In genomic region chr2:134246154-134246874, GRCh38 we compare ENCODE assay signal across 14 cellular contexts. TPM values are rescaled to one million over a fixed set of nuclear protein-coding genes. Genes with fewer than 3 reads are reported as not detected.
A peak's percentile ranks its signal among the peaks of the same experiment; 100 is the strongest.
DNase-seq lines count a peak whose midpoint lies in the region; ATAC-seq and FAIRE-seq lines count a peak whose summit lies in the region.
"Had no signal": no experiment of that assay in that cellular context is flagged by ENCODE, and none has a peak within 500 bp of the region (broad histone marks: within the 10 kb centered on the region; RNA-seq: fewer than 3 reads in every experiment).

No MANE protein-coding gene starts in this region.

- peak overlapping the region in 1 of 2 donors; percentile 71 for H3K27ac ChIP-seq in small intestine (ENCODE audit: low read depth in 1 of 2, low read length in 1 of 2)
- H3K27ac ChIP-seq: sigmoid colon had no signal

- H3K9me3 ChIP-seq in small intestine (ENCODE audit: control insufficient read depth, low read depth) = no peaks in the 10 kb centered on the region
- H3K9me3 ChIP-seq: sigmoid colon had no signal

- 6 to 42% (median 24%) methylated on average over 7 of the region's 7 CpGs for WGBS in small intestine, 3 donors

- DNase-seq in activated CD4-positive, alpha-beta memory T cell treated with anti-CD3 and anti-CD28 coated beads, Interleukin-2, amount 10 ng/mL, durations not matched to agents 7 days and 5 days = no peak
- no peak for DNase-seq in activated CD4-positive, alpha-beta memory T cell treated with anti-CD3 and anti-CD28 coated beads for 36 hours
- peak; percentile 18 for DNase-seq in NCI-H1694 (lab: John Stamatoyannopoulos, UW)
- DNase-seq in activated naive CD8-positive, alpha-beta T cell treated with anti-CD3 and anti-CD28 coated beads, Interleukin-2, amount 10 ng/mL, durations not matched to agents 7 days and 5 days = no peak
- DNase-seq in small intestine = peak; percentile 73
- DNase-seq in activated effector memory CD4-positive, alpha-beta T cell treated with anti-CD3 and anti-CD28 coated beads, Interleukin-2, amount 50 U/mL, for 16 hours = no peak
- DNase-seq in NCI-H446 treated with DMSO at 0.1 percent for 48 hours (lab: John Stamatoyannopoulos, UW) = no peak
- no peak for DNase-seq in activated effector memory CD4-positive, alpha-beta T cell treated with Interleukin-2 at 50 U/mL for 16 hours
- DNase-seq: HFFc6, NCI-H2107, sigmoid colon had no signal

- H3K36me3 Mint-ChIP-seq in activated CD4-positive, alpha-beta memory T cell treated with anti-CD3 and anti-CD28 coated beads, Interleukin-2, amount 10 ng/mL, durations not matched to agents 7 days and 5 days (ENCODE audit: low read depth) = no peaks in the 10 kb centered on the region
- H3K36me3 Mint-ChIP-seq in activated CD4-positive, alpha-beta memory T cell treated with anti-CD3 and anti-CD28 coated beads for 36 hours = no peaks in the 10 kb centered on the region
- H3K36me3 Mint-ChIP-seq in activated naive CD8-positive, alpha-beta T cell treated with anti-CD3 and anti-CD28 coated beads, Interleukin-2, amount 10 ng/mL, durations not matched to agents 7 days and 5 days = peaks cover 3% of the 10 kb centered on the region
- H3K36me3 Mint-ChIP-seq: type B pancreatic cell had no signal

- H3K9me3 Mint-ChIP-seq in activated CD4-positive, alpha-beta memory T cell treated with anti-CD3 and anti-CD28 coated beads, Interleukin-2, amount 10 ng/mL, durations not matched to agents 7 days and 5 days = no peaks in the 10 kb centered on the region
- H3K9me3 Mint-ChIP-seq in activated CD4-positive, alpha-beta memory T cell treated with anti-CD3 and anti-CD28 coated beads for 36 hours = no peaks in the 10 kb centered on the region
- H3K9me3 Mint-ChIP-seq in activated naive CD8-positive, alpha-beta T cell treated with anti-CD3 and anti-CD28 coated beads, Interleukin-2, amount 10 ng/mL, durations not matched to agents 7 days and 5 days = no peaks in the 10 kb centered on the region
- H3K9me3 Mint-ChIP-seq: HFFc6 had no signal

- peaks cover 9 to 31% of the 10 kb centered on the region in 2 donors for H3K4me1 ChIP-seq in small intestine (ENCODE audit: control insufficient read depth in 2 of 2, insufficient read depth in 1 of 2, low read depth in 1 of 2, low read length in 1 of 2)

- H3K4me3 ChIP-seq in small intestine (ENCODE audit: low read depth in 1 of 2, low read length in 2 of 2) = no peak overlapping the region
- H3K4me3 ChIP-seq: K562, sigmoid colon had no signal

- H3K27me3 Mint-ChIP-seq in activated CD4-positive, alpha-beta memory T cell treated with anti-CD3 and anti-CD28 coated beads, Interleukin-2, amount 10 ng/mL, durations not matched to agents 7 days and 5 days = peaks cover 37% of the 10 kb centered on the region
- H3K27me3 Mint-ChIP-seq in activated CD4-positive, alpha-beta memory T cell treated with anti-CD3 and anti-CD28 coated beads for 36 hours = peaks cover 2% of the 10 kb centered on the region
- H3K27me3 Mint-ChIP-seq in activated naive CD8-positive, alpha-beta T cell treated with anti-CD3 and anti-CD28 coated beads, Interleukin-2, amount 10 ng/mL, durations not matched to agents 7 days and 5 days = no peaks in the 10 kb centered on the region
- H3K27me3 Mint-ChIP-seq: type B pancreatic cell had no signal

- POLR2A ChIA-PET in activated CD4-positive, alpha-beta memory T cell treated with anti-CD3 and anti-CD28 coated beads, Interleukin-2, amount 10 ng/mL, durations not matched to agents 7 days and 5 days (lab: Charles Lee) = interaction anchor here (0.9 to 1.6 kb wide), 3 partner anchors 43 to 165 kb away, joined by 3 to 7 read pairs (median 6); no protein-coding TSS in a partner anchor
- POLR2A ChIA-PET in activated CD4-positive, alpha-beta memory T cell treated with anti-CD3 and anti-CD28 coated beads for 36 hours (lab: Charles Lee) = interaction anchor here (0.6 kb wide), 1 partner anchor 68 kb away, joined by 3 read pairs; no protein-coding TSS in a partner anchor
- POLR2A ChIA-PET in activated naive CD8-positive, alpha-beta T cell treated with anti-CD3 and anti-CD28 coated beads, Interleukin-2, amount 10 ng/mL, durations not matched to agents 7 days and 5 days (lab: Charles Lee) = interaction anchor here (0.8 to 1.6 kb wide), 5 partner anchors 17 to 127 kb away, joined by 3 to 13 read pairs (median 3); no protein-coding TSS in a partner anchor

- intact Hi-C loops in activated CD4-positive, alpha-beta memory T cell treated with anti-CD3 and anti-CD28 coated beads for 36 hours (cut with micrococcal nuclease) = no loop called here

- ATAC-seq in activated naive CD8-positive, alpha-beta T cell treated with anti-CD3 and anti-CD28 coated beads, Interleukin-2, amount 10 ng/mL, durations not matched to agents 7 days and 5 days (ENCODE audit: low read depth) = no peak

- peak overlapping the region; percentile 38 for H3K4me3 Mint-ChIP-seq in activated CD4-positive, alpha-beta memory T cell treated with anti-CD3 and anti-CD28 coated beads, Interleukin-2, amount 10 ng/mL, durations not matched to agents 7 days and 5 days
- H3K4me3 Mint-ChIP-seq in activated CD4-positive, alpha-beta memory T cell treated with anti-CD3 and anti-CD28 coated beads for 36 hours = no peak overlapping the region
- peak overlapping the region; percentile 72 for H3K4me3 Mint-ChIP-seq in activated naive CD8-positive, alpha-beta T cell treated with anti-CD3 and anti-CD28 coated beads, Interleukin-2, amount 10 ng/mL, durations not matched to agents 7 days and 5 days
- H3K4me3 Mint-ChIP-seq: HFFc6, type B pancreatic cell had no signal

- no peaks in the 10 kb centered on the region for H3K27me3 ChIP-seq in small intestine (ENCODE audit: control insufficient read depth in 2 of 2, insufficient read depth in 2 of 2, low read length in 2 of 2)
- H3K27me3 ChIP-seq: sigmoid colon had no signal

- CTCF ChIA-PET in activated CD4-positive, alpha-beta memory T cell treated with anti-CD3 and anti-CD28 coated beads, Interleukin-2, amount 10 ng/mL, durations not matched to agents 7 days and 5 days (lab: Charles Lee) = interaction anchor here (0.5 to 5.0 kb wide), 37 partner anchors 8 to 1484 kb away, joined by 3 to 86 read pairs (median 4); partner anchors contain the start of gene MGAT5
- CTCF ChIA-PET in activated CD4-positive, alpha-beta memory T cell treated with anti-CD3 and anti-CD28 coated beads for 36 hours (lab: Charles Lee) = interaction anchor here (0.6 to 9.7 kb wide), 32 partner anchors 7 to 360 kb away, joined by 3 to 92 read pairs (median 6); partner anchors contain the start of gene MGAT5

- H3K27ac Mint-ChIP-seq in activated CD4-positive, alpha-beta memory T cell treated with anti-CD3 and anti-CD28 coated beads, Interleukin-2, amount 10 ng/mL, durations not matched to agents 7 days and 5 days = peak overlapping the region; percentile 30
- no peak overlapping the region for H3K27ac Mint-ChIP-seq in activated CD4-positive, alpha-beta memory T cell treated with anti-CD3 and anti-CD28 coated beads for 36 hours
- peak overlapping the region; percentile 43 for H3K27ac Mint-ChIP-seq in activated naive CD8-positive, alpha-beta T cell treated with anti-CD3 and anti-CD28 coated beads, Interleukin-2, amount 10 ng/mL, durations not matched to agents 7 days and 5 days
- H3K27ac Mint-ChIP-seq: HFFc6 had no signal

- H3K36me3 ChIP-seq in small intestine (ENCODE audit: control insufficient read depth in 2 of 2, insufficient read depth in 2 of 2, low read length in 2 of 2) = peaks cover 0 to 2% of the 10 kb centered on the region in 2 donors
- H3K36me3 ChIP-seq: sigmoid colon had no signal

- FAIRE-seq in small intestine (lab: Jason Lieb, UNC) = no peak
- FAIRE-seq: colon had no signal

- H3K4me1 Mint-ChIP-seq in activated CD4-positive, alpha-beta memory T cell treated with anti-CD3 and anti-CD28 coated beads, Interleukin-2, amount 10 ng/mL, durations not matched to agents 7 days and 5 days = peaks cover 70% of the 10 kb centered on the region
- peaks cover 86% of the 10 kb centered on the region for H3K4me1 Mint-ChIP-seq in activated CD4-positive, alpha-beta memory T cell treated with anti-CD3 and anti-CD28 coated beads for 36 hours (ENCODE audit: low read depth)
- H3K4me1 Mint-ChIP-seq in activated naive CD8-positive, alpha-beta T cell treated with anti-CD3 and anti-CD28 coated beads, Interleukin-2, amount 10 ng/mL, durations not matched to agents 7 days and 5 days = peaks cover 60% of the 10 kb centered on the region

RNA-seq across cellular contexts. Expression of gene MGAT5, which starts 7.6 kb away (rescaled TPM):
- total RNA-seq in activated CD4-positive, alpha-beta memory T cell treated with anti-CD3 and anti-CD28 coated beads, Interleukin-2, amount 10 ng/mL, durations not matched to agents 7 days and 5 days = 10 to 100 TPM; 44.5 to 44.9 TPM
- total RNA-seq in activated CD4-positive, alpha-beta memory T cell treated with anti-CD3 and anti-CD28 coated beads for 36 hours = 10 to 100 TPM; 33.6 to 38.3 TPM
- total RNA-seq in activated naive CD8-positive, alpha-beta T cell treated with anti-CD3 and anti-CD28 coated beads, Interleukin-2, amount 10 ng/mL, durations not matched to agents 7 days and 5 days = 10 to 100 TPM; 66.3 to 70.9 TPM
- 10 to 100 TPM in 1 of 3 donors, 1 to 10 TPM in 2; 5.6 to 27.4 (median 7.3) TPM for polyA plus RNA-seq in small intestine

Comparison
In these comparisons a context has a peak if more than half of its experiments do, and no peak if none do; other contexts are left out.
1. DNase-seq: peak in NCI-H1694 (single experiment) and small intestine (single experiment); none in activated CD4-positive, alpha-beta memory T cell treated with anti-CD3 and anti-CD28 coated beads, Interleukin-2, amount 10 ng/mL, durations not matched to agents 7 days and 5 days (single experiment), activated CD4-positive, alpha-beta memory T cell treated with anti-CD3 and anti-CD28 coated beads for 36 hours (single experiment), activated naive CD8-positive, alpha-beta T cell treated with anti-CD3 and anti-CD28 coated beads, Interleukin-2, amount 10 ng/mL, durations not matched to agents 7 days and 5 days (single experiment), activated effector memory CD4-positive, alpha-beta T cell treated with anti-CD3 and anti-CD28 coated beads, Interleukin-2, amount 50 U/mL, for 16 hours (single experiment), NCI-H446 treated with DMSO at 0.1 percent for 48 hours (single experiment) and activated effector memory CD4-positive, alpha-beta T cell treated with Interleukin-2 at 50 U/mL for 16 hours (single experiment).